Comparison of ENCODE assay signal across 3 cellular contexts in the genomic region with DNA sequence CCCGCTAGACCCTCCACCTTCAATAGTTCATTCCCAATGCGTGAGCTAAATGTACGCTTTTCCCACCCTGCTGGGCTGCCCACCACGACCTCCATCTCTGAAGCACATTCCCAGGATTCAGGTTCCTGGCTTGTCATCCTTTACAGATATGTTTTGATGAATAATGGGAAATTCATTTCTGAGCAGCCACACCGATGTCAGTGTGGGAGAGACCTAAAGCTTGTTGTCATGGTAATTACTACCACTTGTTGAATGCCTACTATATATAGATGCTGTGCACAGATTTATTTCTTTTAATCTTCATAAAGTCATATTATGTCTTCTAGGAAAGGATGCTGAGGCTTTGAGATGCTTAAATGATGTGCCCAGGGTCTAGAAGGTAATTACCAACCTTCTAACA.
TF ChIP-seq lines count a peak whose summit lies in the region.

No MANE protein-coding gene starts in this region.

TF ChIP-seq in GM12878, 131 proteins besides CTCF, POLR2A, EP300 and RAD21:
- TF ChIP-seq IKZF2 (IDR thresholded peaks at IDR 0.05), result no peak
- no peak for TF ChIP-seq WRNIP1 (IDR thresholded peaks at IDR 0.05; ENCODE audit: borderline replicate concordance, low read depth, low read length)
- no peak for TF ChIP-seq POLR2AphosphoS2 (IDR thresholded peaks at IDR 0.05; ENCODE audit: low read depth, low read length)
- TF ChIP-seq, protein P1, sequence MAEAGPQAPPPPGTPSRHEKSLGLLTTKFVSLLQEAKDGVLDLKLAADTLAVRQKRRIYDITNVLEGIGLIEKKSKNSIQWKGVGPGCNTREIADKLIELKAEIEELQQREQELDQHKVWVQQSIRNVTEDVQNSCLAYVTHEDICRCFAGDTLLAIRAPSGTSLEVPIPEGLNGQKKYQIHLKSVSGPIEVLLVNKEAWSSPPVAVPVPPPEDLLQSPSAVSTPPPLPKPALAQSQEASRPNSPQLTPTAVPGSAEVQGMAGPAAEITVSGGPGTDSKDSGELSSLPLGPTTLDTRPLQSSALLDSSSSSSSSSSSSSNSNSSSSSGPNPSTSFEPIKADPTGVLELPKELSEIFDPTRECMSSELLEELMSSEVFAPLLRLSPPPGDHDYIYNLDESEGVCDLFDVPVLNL (IDR thresholded peaks at IDR 0.05; ENCODE audit: low read depth, low read length), result no peak

TF ChIP-seq in GM23338, 12 proteins besides CTCF, POLR2A, EP300 and RAD21:
- no peak for TF ChIP-seq EZH2phosphoT487 (IDR thresholded peaks at IDR 0.05; ENCODE audit: unreplicated experiment)
- TF ChIP-seq JUNB (IDR thresholded peaks at IDR 0.05; ENCODE audit: unreplicated experiment), result no peak
- TF ChIP-seq POLR2AphosphoS5 (IDR thresholded peaks at IDR 0.05; ENCODE audit: low read depth), result no peak
- TF ChIP-seq, protein P2, sequence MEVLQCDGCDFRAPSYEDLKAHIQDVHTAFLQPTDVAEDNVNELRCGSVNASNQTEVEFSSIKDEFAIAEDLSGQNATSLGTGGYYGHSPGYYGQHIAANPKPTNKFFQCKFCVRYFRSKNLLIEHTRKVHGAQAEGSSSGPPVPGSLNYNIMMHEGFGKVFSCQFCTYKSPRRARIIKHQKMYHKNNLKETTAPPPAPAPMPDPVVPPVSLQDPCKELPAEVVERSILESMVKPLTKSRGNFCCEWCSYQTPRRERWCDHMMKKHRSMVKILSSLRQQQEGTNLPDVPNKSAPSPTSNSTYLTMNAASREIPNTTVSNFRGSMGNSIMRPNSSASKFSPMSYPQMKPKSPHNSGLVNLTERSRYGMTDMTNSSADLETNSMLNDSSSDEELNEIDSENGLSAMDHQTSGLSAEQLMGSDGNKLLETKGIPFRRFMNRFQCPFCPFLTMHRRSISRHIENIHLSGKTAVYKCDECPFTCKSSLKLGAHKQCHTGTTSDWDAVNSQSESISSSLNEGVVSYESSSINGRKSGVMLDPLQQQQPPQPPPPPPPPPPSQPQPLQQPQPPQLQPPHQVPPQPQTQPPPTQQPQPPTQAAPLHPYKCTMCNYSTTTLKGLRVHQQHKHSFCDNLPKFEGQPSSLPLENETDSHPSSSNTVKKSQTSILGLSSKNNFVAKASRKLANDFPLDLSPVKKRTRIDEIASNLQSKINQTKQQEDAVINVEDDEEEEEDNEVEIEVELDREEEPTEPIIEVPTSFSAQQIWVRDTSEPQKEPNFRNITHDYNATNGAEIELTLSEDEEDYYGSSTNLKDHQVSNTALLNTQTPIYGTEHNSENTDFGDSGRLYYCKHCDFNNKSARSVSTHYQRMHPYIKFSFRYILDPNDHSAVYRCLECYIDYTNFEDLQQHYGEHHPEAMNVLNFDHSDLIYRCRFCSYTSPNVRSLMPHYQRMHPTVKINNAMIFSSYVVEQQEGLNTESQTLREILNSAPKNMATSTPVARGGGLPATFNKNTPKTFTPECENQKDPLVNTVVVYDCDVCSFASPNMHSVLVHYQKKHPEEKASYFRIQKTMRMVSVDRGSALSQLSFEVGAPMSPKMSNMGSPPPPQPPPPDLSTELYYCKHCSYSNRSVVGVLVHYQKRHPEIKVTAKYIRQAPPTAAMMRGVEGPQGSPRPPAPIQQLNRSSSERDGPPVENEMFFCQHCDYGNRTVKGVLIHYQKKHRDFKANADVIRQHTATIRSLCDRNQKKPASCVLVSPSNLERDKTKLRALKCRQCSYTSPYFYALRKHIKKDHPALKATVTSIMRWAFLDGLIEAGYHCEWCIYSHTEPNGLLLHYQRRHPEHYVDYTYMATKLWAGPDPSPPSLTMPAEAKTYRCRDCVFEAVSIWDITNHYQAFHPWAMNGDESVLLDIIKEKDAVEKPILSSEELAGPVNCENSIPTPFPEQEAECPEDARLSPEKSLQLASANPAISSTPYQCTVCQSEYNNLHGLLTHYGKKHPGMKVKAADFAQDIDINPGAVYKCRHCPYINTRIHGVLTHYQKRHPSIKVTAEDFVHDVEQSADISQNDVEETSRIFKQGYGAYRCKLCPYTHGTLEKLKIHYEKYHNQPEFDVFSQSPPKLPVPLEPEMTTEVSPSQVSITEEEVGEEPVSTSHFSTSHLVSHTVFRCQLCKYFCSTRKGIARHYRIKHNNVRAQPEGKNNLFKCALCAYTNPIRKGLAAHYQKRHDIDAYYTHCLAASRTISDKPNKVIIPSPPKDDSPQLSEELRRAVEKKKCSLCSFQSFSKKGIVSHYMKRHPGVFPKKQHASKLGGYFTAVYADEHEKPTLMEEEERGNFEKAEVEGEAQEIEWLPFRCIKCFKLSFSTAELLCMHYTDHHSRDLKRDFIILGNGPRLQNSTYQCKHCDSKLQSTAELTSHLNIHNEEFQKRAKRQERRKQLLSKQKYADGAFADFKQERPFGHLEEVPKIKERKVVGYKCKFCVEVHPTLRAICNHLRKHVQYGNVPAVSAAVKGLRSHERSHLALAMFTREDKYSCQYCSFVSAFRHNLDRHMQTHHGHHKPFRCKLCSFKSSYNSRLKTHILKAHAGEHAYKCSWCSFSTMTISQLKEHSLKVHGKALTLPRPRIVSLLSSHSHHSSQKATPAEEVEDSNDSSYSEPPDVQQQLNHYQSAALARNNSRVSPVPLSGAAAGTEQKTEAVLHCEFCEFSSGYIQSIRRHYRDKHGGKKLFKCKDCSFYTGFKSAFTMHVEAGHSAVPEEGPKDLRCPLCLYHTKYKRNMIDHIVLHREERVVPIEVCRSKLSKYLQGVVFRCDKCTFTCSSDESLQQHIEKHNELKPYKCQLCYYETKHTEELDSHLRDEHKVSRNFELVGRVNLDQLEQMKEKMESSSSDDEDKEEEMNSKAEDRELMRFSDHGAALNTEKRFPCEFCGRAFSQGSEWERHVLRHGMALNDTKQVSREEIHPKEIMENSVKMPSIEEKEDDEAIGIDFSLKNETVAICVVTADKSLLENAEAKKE (CRISPR knock-in tag; IDR thresholded peaks at IDR 0.05), result no peak
- no peak for TF ChIP-seq ZNF114 (CRISPR knock-in tag; IDR thresholded peaks at IDR 0.05)
- no peak for TF ChIP-seq ETS1 (IDR thresholded peaks at IDR 0.05)
- no peak for TF ChIP-seq EZH2 (IDR thresholded peaks at IDR 0.05; ENCODE audit: low read depth, unreplicated experiment)

TF ChIP-seq in SK-N-SH treated with all-trans-retinoic acid at 6 μM for 48 hours, 23 proteins besides CTCF, POLR2A, EP300 and RAD21:
- no peak for TF ChIP-seq CSRNP3 (CRISPR knock-in tag; IDR thresholded peaks at IDR 0.05)
- TF ChIP-seq, protein P3, sequence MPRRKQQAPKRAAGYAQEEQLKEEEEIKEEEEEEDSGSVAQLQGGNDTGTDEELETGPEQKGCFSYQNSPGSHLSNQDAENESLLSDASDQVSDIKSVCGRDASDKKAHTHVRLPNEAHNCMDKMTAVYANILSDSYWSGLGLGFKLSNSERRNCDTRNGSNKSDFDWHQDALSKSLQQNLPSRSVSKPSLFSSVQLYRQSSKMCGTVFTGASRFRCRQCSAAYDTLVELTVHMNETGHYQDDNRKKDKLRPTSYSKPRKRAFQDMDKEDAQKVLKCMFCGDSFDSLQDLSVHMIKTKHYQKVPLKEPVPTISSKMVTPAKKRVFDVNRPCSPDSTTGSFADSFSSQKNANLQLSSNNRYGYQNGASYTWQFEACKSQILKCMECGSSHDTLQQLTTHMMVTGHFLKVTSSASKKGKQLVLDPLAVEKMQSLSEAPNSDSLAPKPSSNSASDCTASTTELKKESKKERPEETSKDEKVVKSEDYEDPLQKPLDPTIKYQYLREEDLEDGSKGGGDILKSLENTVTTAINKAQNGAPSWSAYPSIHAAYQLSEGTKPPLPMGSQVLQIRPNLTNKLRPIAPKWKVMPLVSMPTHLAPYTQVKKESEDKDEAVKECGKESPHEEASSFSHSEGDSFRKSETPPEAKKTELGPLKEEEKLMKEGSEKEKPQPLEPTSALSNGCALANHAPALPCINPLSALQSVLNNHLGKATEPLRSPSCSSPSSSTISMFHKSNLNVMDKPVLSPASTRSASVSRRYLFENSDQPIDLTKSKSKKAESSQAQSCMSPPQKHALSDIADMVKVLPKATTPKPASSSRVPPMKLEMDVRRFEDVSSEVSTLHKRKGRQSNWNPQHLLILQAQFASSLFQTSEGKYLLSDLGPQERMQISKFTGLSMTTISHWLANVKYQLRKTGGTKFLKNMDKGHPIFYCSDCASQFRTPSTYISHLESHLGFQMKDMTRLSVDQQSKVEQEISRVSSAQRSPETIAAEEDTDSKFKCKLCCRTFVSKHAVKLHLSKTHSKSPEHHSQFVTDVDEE (CRISPR knock-in tag; IDR thresholded peaks at IDR 0.05), result no peak
- TF ChIP-seq GLIS3 (CRISPR knock-in tag; IDR thresholded peaks at IDR 0.05), result no peak
- TF ChIP-seq ZNF565 (CRISPR knock-in tag; conservative IDR thresholded peaks at IDR 0.05; ENCODE audit: low read depth), result no peak
- TF ChIP-seq ISL1 (CRISPR knock-in tag; IDR thresholded peaks at IDR 0.05), result no peak
- no peak for TF ChIP-seq ESRRG (CRISPR knock-in tag; IDR thresholded peaks at IDR 0.05)
- no peak for TF ChIP-seq ZNF70 (CRISPR knock-in tag; IDR thresholded peaks at IDR 0.05)
- TF ChIP-seq TOX (CRISPR knock-in tag; IDR thresholded peaks at IDR 0.05; ENCODE audit: borderline replicate concordance), result no peak
- TF ChIP-seq PPARA (CRISPR knock-in tag; IDR thresholded peaks at IDR 0.05; ENCODE audit: borderline replicate concordance), result no peak
- no peak for TF ChIP-seq CSDC2 (CRISPR knock-in tag; IDR thresholded peaks at IDR 0.05)
- TF ChIP-seq BACH2 (CRISPR knock-in tag; IDR thresholded peaks at IDR 0.05; ENCODE audit: borderline replicate concordance), result no peak
- no peak for TF ChIP-seq OSR1 (CRISPR knock-in tag; IDR thresholded peaks at IDR 0.05)
- TF ChIP-seq TCF4 (CRISPR knock-in tag; IDR thresholded peaks at IDR 0.05; ENCODE audit: borderline replicate concordance), result no peak
- no peak for TF ChIP-seq RARB (CRISPR knock-in tag; IDR thresholded peaks at IDR 0.05)
- no peak for TF ChIP-seq SNAI2 (CRISPR knock-in tag; IDR thresholded peaks at IDR 0.05)
- TF ChIP-seq POU6F1 (CRISPR knock-in tag; IDR thresholded peaks at IDR 0.05; ENCODE audit: borderline replicate concordance, low read depth), result no peak
- no peak for TF ChIP-seq PATZ1 (CRISPR knock-in tag; IDR thresholded peaks at IDR 0.05; ENCODE audit: borderline replicate concordance)
- no peak for TF ChIP-seq ZC3H10 (CRISPR knock-in tag; IDR thresholded peaks at IDR 0.05)
- no peak for TF ChIP-seq ARNTL (CRISPR knock-in tag; IDR thresholded peaks at IDR 0.05; ENCODE audit: borderline replicate concordance, low read depth)
- TF ChIP-seq ZNF8 (CRISPR knock-in tag; IDR thresholded peaks at IDR 0.05), result no peak
